7 cellular contexts compared by ENCODE assay signal in the genomic region with DNA sequence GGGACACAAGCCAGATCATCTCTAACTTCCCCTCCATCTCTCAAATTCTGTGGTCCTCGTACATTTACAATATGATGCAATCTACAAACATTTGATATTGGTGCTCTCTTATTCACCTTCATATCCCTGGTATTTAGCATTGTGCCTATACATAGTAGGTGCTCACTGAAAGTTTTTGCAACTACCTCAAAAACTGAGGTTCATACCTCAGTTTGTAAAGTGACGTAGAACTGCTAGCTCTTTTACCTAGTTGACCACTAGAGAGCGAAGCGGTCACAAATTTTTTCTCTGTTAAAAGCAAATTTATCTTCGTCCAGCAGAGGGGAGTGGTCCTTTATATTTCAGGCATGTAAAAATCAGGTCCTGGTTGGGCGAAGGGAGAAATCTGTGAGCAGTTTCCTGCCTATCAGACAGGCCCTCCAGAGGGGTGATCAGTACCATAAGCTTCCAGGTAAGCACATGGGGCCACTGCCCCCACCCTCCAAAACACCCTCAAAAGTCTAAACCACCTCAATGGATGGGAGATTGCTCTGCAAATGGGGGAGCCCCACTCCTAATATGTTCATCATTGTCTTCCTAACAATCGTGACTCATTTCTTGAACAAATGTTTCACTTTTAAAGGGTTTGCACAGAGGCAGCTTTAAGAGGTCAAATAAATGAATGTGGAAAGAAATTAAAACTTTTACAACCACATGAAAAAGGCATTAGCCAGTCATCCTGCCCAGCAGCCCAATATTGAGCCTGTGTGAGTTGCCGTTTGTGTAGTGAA. TPM values are rescaled to one million over a fixed set of nuclear protein-coding genes. Genes with fewer than 3 reads are reported as not detected.
A peak's percentile ranks its signal among the peaks of the same experiment; 100 is the strongest.
DNase-seq lines count a peak whose midpoint lies in the region; ATAC-seq, FAIRE-seq and TF ChIP-seq lines count a peak whose summit lies in the region.

No MANE protein-coding gene starts in this region.

- TF ChIP-seq CTCF in Peyer's patch (IDR thresholded peaks at IDR 0.05) (peak; percentile 35 to 76 (median 58)), K562 (IDR thresholded peaks at IDR 0.05 in 2 of 3, conservative IDR thresholded peaks at IDR 0.05 in 1 of 3; ENCODE audit: insufficient read depth in 2 of 3, low read depth in 1 of 3, low read length in 3 of 3) (peak; percentile 98 to 100 (median 99)), kidney epithelial cell (IDR thresholded peaks at IDR 0.05; ENCODE audit: insufficient read depth, low read length, poor library complexity, severe bottlenecking) (peak; percentile 79), stomach (IDR thresholded peaks at IDR 0.05) (peak in 5 of 7 experiments; percentile 24 to 82 (median 50))

- CTCF ChIA-PET in K562 (lab: Yijun Ruan, JAX; ENCODE audit: low intra/inter-chr PET ratio) = interaction anchor here (0.5 to 2.7 kb wide), 14 partner anchors 12 to 1396 kb away, joined by 3 to 35 read pairs (median 4); a partner anchor contains a TSS

- H3K4me2 ChIP-seq in Karpas-422 (ENCODE audit: low read depth, low read length, poor library complexity, severe bottlenecking) (peak overlapping the region; percentile 26), K562 (ENCODE audit: insufficient read depth, low read length) (0 out of 2 replicates have a peak overlapping the region, but pooled peaks have one; percentile 2)

- H2AFZ ChIP-seq in Karpas-422 (ENCODE audit: low read length) (peak overlapping the region; percentile 80), K562 (ENCODE audit: low read depth, low read length) (peak overlapping the region; percentile 36)

- TF ChIP-seq EP300 in K562 (IDR thresholded peaks at IDR 0.05; ENCODE audit: low read length) (peak; percentile 42; the same call in 1 of the 2 replicates), stomach (IDR thresholded peaks at IDR 0.05) (no peak)

- H3K4me3 ChIP-seq in Karpas-422 (ENCODE audit: low read length) (peak overlapping the region; percentile 16; the same call in 1 of the 2 replicates), Peyer's patch (no peak overlapping the region), K562 (no peak overlapping the region), kidney epithelial cell (ENCODE audit: low read depth, low read length) (no peak overlapping the region), stomach (no peak overlapping the region)

- H3K36me3 ChIP-seq in Karpas-422 (ENCODE audit: insufficient read depth, low read length) (no peaks in the 10 kb centered on the region), Peyer's patch (no peaks in the 10 kb centered on the region), K562 (ENCODE audit: control insufficient read depth, insufficient read depth, low read length) (no peaks in the 10 kb centered on the region; the same call in 2 of the 3 replicates), kidney epithelial cell (ENCODE audit: control insufficient read depth, insufficient read depth, low read length) (no peaks in the 10 kb centered on the region), stomach (no peaks in the 10 kb centered on the region)

- no peaks in the 10 kb centered on the region for H3K79me2 ChIP-seq in Karpas-422 (ENCODE audit: low read length)
- H3K79me2 ChIP-seq in K562 (ENCODE audit: control insufficient read depth, insufficient read depth, low read length) = no peaks in the 10 kb centered on the region

- H4K20me1 ChIP-seq in Karpas-422 (ENCODE audit: insufficient read depth, low read depth, low read length) = no peaks in the 10 kb centered on the region
- H4K20me1 ChIP-seq in K562 (replicated peaks; ENCODE audit: control insufficient read depth, insufficient read depth, low read length) = no peaks in the 10 kb centered on the region

- BruUV-seq in K562 (replicated peaks; lab: Mats Ljungman, UMichigan) = no TSS peak

- no peaks in the 10 kb centered on the region for H3K9me2 ChIP-seq in Karpas-422 (replicated peaks; ENCODE audit: insufficient read depth, low read length)

- POLR2A ChIA-PET in K562 (lab: Yijun Ruan, JAX) = interaction anchor here (0.6 to 4.0 kb wide), 9 partner anchors 9 to 1711 kb away, joined by 3 to 14 read pairs (median 3); a partner anchor contains a TSS

- intact Hi-C loops in K562 (cut with micrococcal nuclease) (loop anchor here (1.0 to 2.0 kb wide), 3 partner anchors 33 to 110 kb away; no protein-coding TSS in a partner anchor), stomach (cut with DNase I; ENCODE audit: low total_unique reads) (no loop called here)

- no peaks in the 10 kb centered on the region for H3K9me1 ChIP-seq in K562 (ENCODE audit: control insufficient read depth, insufficient read depth, low read length)

- TF ChIP-seq POLR2A in Peyer's patch (IDR thresholded peaks at IDR 0.05) (no peak), K562 (conservative IDR thresholded peaks at IDR 0.05) (no peak), stomach (IDR thresholded peaks at IDR 0.05) (no peak)

- FAIRE-seq in K562 (lab: Jason Lieb, UNC) = peak; percentile 96

- H3K9ac ChIP-seq in Karpas-422 (ENCODE audit: low read length) (peak overlapping the region; percentile 43), K562 (ENCODE audit: insufficient read depth in 1 of 2, low read depth in 2 of 2, low read length in 2 of 2) (no peak overlapping the region)

- no peaks in the 10 kb centered on the region for H3K27me3 ChIP-seq in Karpas-422 (ENCODE audit: low read length)
- no peaks in the 10 kb centered on the region for H3K27me3 ChIP-seq in Peyer's patch
- no peaks in the 10 kb centered on the region for H3K27me3 ChIP-seq in K562 (ENCODE audit: control insufficient read depth in 2 of 2, insufficient read depth in 2 of 2, low read length in 2 of 2)
- no peaks in the 10 kb centered on the region for H3K27me3 ChIP-seq in kidney epithelial cell (ENCODE audit: control insufficient read depth, insufficient read depth, low read length)
- peaks cover 0 to 5% (median 0%) of the 10 kb centered on the region in 3 donors for H3K27me3 ChIP-seq in stomach

- in situ Hi-C loops in K562 (cut with MboI) = loop anchor here (10.0 kb wide), 1 partner anchor 108 kb away; no protein-coding TSS in a partner anchor

- TF ChIP-seq RAD21 in K562 (CRISPR knock-in tag; conservative IDR thresholded peaks at IDR 0.05 in 1 of 2, IDR thresholded peaks at IDR 0.05 in 1 of 2) = peak; percentile 91 to 96

- ATAC-seq in GM21447 (IDR thresholded peaks at IDR 0.05; ENCODE audit: unreplicated experiment) (peak; percentile 80), K562 (peak; percentile 83)

- H3K27ac ChIP-seq in Karpas-422 (ENCODE audit: low read length) (no peak overlapping the region), Peyer's patch (no peak overlapping the region), K562 (ENCODE audit: extremely low read depth, low read depth, low read length) (no peak overlapping the region), stomach (peak overlapping the region in 4 of 5 donors; percentile 3 to 55 (median 39))

- no peaks in the 10 kb centered on the region for H3K9me3 ChIP-seq in Karpas-422 (ENCODE audit: low read length)
- no peaks in the 10 kb centered on the region for H3K9me3 ChIP-seq in Peyer's patch
- H3K9me3 ChIP-seq in K562 (replicated peaks; ENCODE audit: control insufficient read depth, insufficient read depth, low read depth, low read length) = no peaks in the 10 kb centered on the region
- H3K9me3 ChIP-seq in stomach = no peaks in the 10 kb centered on the region

- DNase-seq in GF-D8 (lab: John Stamatoyannopoulos, UW) (peak; percentile 78), Karpas-422 (peak; percentile 94), Peyer's patch (peak in 2 of 3 donors; percentile 29 to 64), K562 (ENCODE audit: extremely low read depth in 1 of 4, low spot score in 3 of 4) (peak; percentile 61 to 87 (median 66)), kidney epithelial cell (ENCODE audit: low read depth) (no peak), stomach (no peak)

- 25% methylated on average over 8 of the region's 8 CpGs for WGBS in K562 (ENCODE audit: insufficient coverage, low coverage, missing lambda C conversion rate)
- WGBS in stomach, 5 donors = 17 to 24% (median 19%) methylated on average over 8 of the region's 8 CpGs

- H3K4me1 ChIP-seq in Karpas-422 (ENCODE audit: low read length) = peaks cover 15% of the 10 kb centered on the region
- peaks cover 0 to 12% (median 1%) of the 10 kb centered on the region in 4 donors for H3K4me1 ChIP-seq in Peyer's patch
- peaks cover 16 to 20% of the 10 kb centered on the region in 2 experiments for H3K4me1 ChIP-seq in K562 (replicated peaks in 1 of 2; ENCODE audit: control insufficient read depth in 2 of 2, insufficient read depth in 2 of 2, low read length in 2 of 2)
- H3K4me1 ChIP-seq in stomach = peaks cover 4 to 44% (median 31%) of the 10 kb centered on the region in 4 donors

RNA-seq across cellular contexts. Expression of a gene that starts 10.6 kb away (rescaled TPM):
- total RNA-seq in Karpas-422 (2014; rRNA removed; shearing (Covaris generic); ENCODE audit: low replicate concordance) = 36.2 and 55.9 TPM in 2 replicates
- 10 to 100 TPM; 14.9 to 27.9 (median 24.3) TPM for total RNA-seq in Peyer's patch
- 102 and 136 TPM in 2 replicates for total RNA-seq in K562 (2011; cell fraction: chromatin; rRNA removed; ENCODE audit: low replicate concordance)
- 47.9 and 55.7 TPM in 2 replicates for total RNA-seq in K562 (2011; cell fraction: nucleolus; rRNA removed)
- total RNA-seq in K562 (2011; cell fraction: nucleoplasm; rRNA removed) = 69.9 and 71.1 TPM in 2 replicates
- 11.9 and 15.1 TPM in 2 replicates for total RNA-seq in K562 (2014; rRNA removed)
- total RNA-seq in K562 (2014; rRNA removed; fragmentation: Illumina TruSeq; extraction: Trizol) = 21.5 and 25.6 TPM in 2 replicates
- 17.5 and 18.5 TPM in 2 replicates for total RNA-seq in K562 (2015; rRNA removed; fragmentation: Illumina TruSeq; extraction: Trizol)
- 20.0 and 20.1 TPM in 2 replicates for total RNA-seq in K562 (2021)
- 17.5 and 21.4 TPM in 2 replicates for polyA plus RNA-seq in K562 (2011; rRNA removed)
- polyA plus RNA-seq in K562 (2011; cell fraction: cytosol; rRNA removed) = 11.0 and 15.7 TPM in 2 replicates
- polyA plus RNA-seq in K562 (2011; cell fraction: nucleus; rRNA removed) = 21.4 and 25.6 TPM in 2 replicates
- polyA plus RNA-seq in K562 (2012) = 13.6 and 26.9 TPM in 2 replicates
- 15.2 and 17.1 TPM in 2 replicates for polyA plus RNA-seq in K562 (2014; fragmentation: Illumina TruSeq; extraction: Trizol)
- polyA plus RNA-seq in K562 (2014; fragmentation: Nextera tagmentation; extraction: Ambion mirVana) = 1 to 10 TPM; 3.0 to 3.6 TPM
- polyA plus RNA-seq in K562 (2014; rRNA removed) = 9.8 and 13.3 TPM in 2 replicates
- 38.2 and 38.3 TPM in 2 replicates for polyA minus RNA-seq in K562 (2011; rRNA and poly(A)+ RNA removed)
- 10.7 and 11.5 TPM in 2 replicates for polyA minus RNA-seq in K562 (2011; cell fraction: cytosol; rRNA and poly(A)+ RNA removed)
- polyA minus RNA-seq in K562 (2011; cell fraction: nucleus; rRNA and poly(A)+ RNA removed) = 19.1 and 29.1 TPM in 2 replicates
- 26.7 and 38.2 TPM in 2 replicates for total RNA-seq in kidney epithelial cell
- total RNA-seq in stomach = 10 to 100 TPM; 12.5 to 35.1 (median 18.1) TPM
- 1 to 10 TPM; 2.3 to 4.8 (median 3.5) TPM for polyA plus RNA-seq in stomach

RNA-seq across cellular contexts. Expression of a gene that starts 29.4 kb away (rescaled TPM):
- total RNA-seq in Karpas-422 (2014; rRNA removed; shearing (Covaris generic); ENCODE audit: low replicate concordance) = not detected in 2 replicates
- total RNA-seq in Peyer's patch = 1 to 10 TPM in 1 of 4 donors, under 1 TPM in 1, not detected in 2; 0.54 to 3.3 TPM
- total RNA-seq in K562 (2011; cell fraction: chromatin; rRNA removed; ENCODE audit: low replicate concordance) = not detected in 2 replicates
- not detected in 2 replicates for total RNA-seq in K562 (2011; cell fraction: nucleolus; rRNA removed)
- total RNA-seq in K562 (2011; cell fraction: nucleoplasm; rRNA removed) = not detected in 2 replicates
- not detected in 2 replicates for total RNA-seq in K562 (2014; rRNA removed)
- not detected in 2 replicates for total RNA-seq in K562 (2014; rRNA removed; fragmentation: Illumina TruSeq; extraction: Trizol)
- not detected in 2 replicates for total RNA-seq in K562 (2015; rRNA removed; fragmentation: Illumina TruSeq; extraction: Trizol)
- not detected in 2 replicates for total RNA-seq in K562 (2021)
- polyA plus RNA-seq in K562 (2011; rRNA removed) = not detected in 2 replicates
- not detected in 2 replicates for polyA plus RNA-seq in K562 (2011; cell fraction: cytosol; rRNA removed)
- not detected in 2 replicates for polyA plus RNA-seq in K562 (2011; cell fraction: nucleus; rRNA removed)
- polyA plus RNA-seq in K562 (2012) = not detected in 2 replicates
- polyA plus RNA-seq in K562 (2014; fragmentation: Illumina TruSeq; extraction: Trizol) = not detected in 2 replicates
- polyA plus RNA-seq in K562 (2014; fragmentation: Nextera tagmentation; extraction: Ambion mirVana) = not detected
- not detected in 2 replicates for polyA plus RNA-seq in K562 (2014; rRNA removed)
- polyA minus RNA-seq in K562 (2011; rRNA and poly(A)+ RNA removed) = not detected in 2 replicates
- polyA minus RNA-seq in K562 (2011; cell fraction: cytosol; rRNA and poly(A)+ RNA removed) = not detected in 2 replicates
- not detected in 2 replicates for polyA minus RNA-seq in K562 (2011; cell fraction: nucleus; rRNA and poly(A)+ RNA removed)
- total RNA-seq in kidney epithelial cell = 0.48 and 0.92 TPM in 2 replicates
- total RNA-seq in stomach = under 1 TPM in 2 of 5 donors, not detected in 3; 0.18 to 0.43 TPM
- under 1 TPM in 2 of 3 donors, not detected in 1; 0.56 to 0.65 TPM for polyA plus RNA-seq in stomach

Comparison
In these comparisons a context has a peak if more than half of its experiments do, and no peak if none do; other contexts are left out.
1. DNase-seq: peak in GF-D8 (single experiment), Karpas-422 (single experiment), Peyer's patch (2 of 3) and K562 (4 of 4); none in kidney epithelial cell (single experiment) and stomach (single experiment).
2. H3K27ac ChIP-seq: peak in stomach (4 of 5); none in Karpas-422 (single experiment), Peyer's patch (0 of 4) and K562 (single experiment).
3. Peak in every context shown above with its lines, with median percentiles within 50 percentile points of each other: CTCF ChIP-seq.